8 cellular contexts compared by ENCODE assay signal in genomic region chr16:48526058-48526957, GRCh38.
A peak's percentile ranks its signal among the peaks of the same experiment; 100 is the strongest.
DNase-seq lines count a peak whose midpoint lies in the region; ATAC-seq and TF ChIP-seq lines count a peak whose summit lies in the region.

No MANE protein-coding gene starts in this region.

- H3K4me1 ChIP-seq in uterus = no peaks in the 10 kb centered on the region

- DNase-seq in DMS53 treated with DMSO at 0.1 percent for 48 hours (lab: John Stamatoyannopoulos, UW; ENCODE audit: unreplicated experiment) (peak; percentile 85), NCI-H345 (lab: John Stamatoyannopoulos, UW) (peak; percentile 15), T47D (ENCODE audit: low read depth in 1 of 2, low spot score in 1 of 2) (peak; percentile 18 to 63), sciatic nerve (ENCODE audit: low spot score) (peak; percentile 53), NCI-H446 (lab: John Stamatoyannopoulos, UW) (no peak), uterus (no peak), anterior cingulate cortex (lab: John Stamatoyannopoulos, UW) (no peak)

- TF ChIP-seq POLR2A in uterus (IDR thresholded peaks at IDR 0.05) = no peak

- no peak overlapping the region for H3K4me3 ChIP-seq in uterus

- H3K36me3 ChIP-seq in uterus = no peaks in the 10 kb centered on the region

- in situ Hi-C loops in T47D (cut with HindIII; ENCODE audit: low pct_unique_long_range_greater_than_20kb, low sequenced_read_pairs) = no loop called here

- H3K27ac ChIP-seq in uterus = no peak overlapping the region

- intact Hi-C loops in sciatic nerve (cut with DNase I) = no loop called here
- intact Hi-C loops in uterus (cut with DNase I; ENCODE audit: low total_unique reads) = no loop called here

- peak; percentile 65 for ATAC-seq in GM21390 (IDR thresholded peaks at IDR 0.05; ENCODE audit: unreplicated experiment)
- no peak for ATAC-seq in sciatic nerve

- H3K27me3 ChIP-seq in uterus = no peaks in the 10 kb centered on the region

- no peaks in the 10 kb centered on the region for H3K9me3 ChIP-seq in uterus

- TF ChIP-seq CTCF in uterus (IDR thresholded peaks at IDR 0.05) = peak in 1 of 4 experiments; percentile 22

Comparison
In these comparisons a context has a peak if more than half of its experiments do, and no peak if none do; other contexts are left out.
1. DNase-seq: peak in DMS53 treated with DMSO at 0.1 percent for 48 hours (single experiment), NCI-H345 (single experiment), T47D (2 of 2) and sciatic nerve (single experiment); none in NCI-H446 (0 of 2), uterus (0 of 2) and anterior cingulate cortex (0 of 58).